Comparison of ENCODE assay signal across 10 cellular contexts in genomic region chr10:94358480-94358879, GRCh38. TPM values are rescaled to one million over a fixed set of nuclear protein-coding genes. Genes with fewer than 3 reads are reported as not detected.
A peak's percentile ranks its signal among the peaks of the same experiment; 100 is the strongest.
DNase-seq lines count a peak whose midpoint lies in the region; ATAC-seq and TF ChIP-seq lines count a peak whose summit lies in the region.
"Had no signal": no experiment of that assay in that cellular context is flagged by ENCODE, and none has a peak within 500 bp of the region (broad histone marks: within the 10 kb centered on the region; RNA-seq: fewer than 3 reads in every experiment).

No MANE protein-coding gene starts in this region.

- peaks cover 53% of the 10 kb centered on the region for H3K36me3 Mint-ChIP-seq in activated CD4-positive, alpha-beta memory T cell treated with anti-CD3 and anti-CD28 coated beads for 36 hours
- H3K36me3 Mint-ChIP-seq in activated T-helper 2 cell treated with anti-CD3 and anti-CD28 coated beads, Interferon-gamma antibody, Interleukin-2, Interleukin-4, amounts not matched to agents 10 μg/mL and 5 μg/mL and 100 μg/mL, durations not matched to agents 14 hours and 24 hours and 36 hours (ENCODE audit: low read depth) = peaks cover 62% of the 10 kb centered on the region
- H3K36me3 Mint-ChIP-seq in GM23338 (ENCODE audit: low read depth) = peaks cover 58% of the 10 kb centered on the region

- no peaks in the 10 kb centered on the region for H3K27me3 Mint-ChIP-seq in activated CD4-positive, alpha-beta memory T cell treated with anti-CD3 and anti-CD28 coated beads for 36 hours
- no peaks in the 10 kb centered on the region for H3K27me3 Mint-ChIP-seq in activated T-helper 2 cell treated with anti-CD3 and anti-CD28 coated beads, Interferon-gamma antibody, Interleukin-2, Interleukin-4, amounts not matched to agents 10 μg/mL and 5 μg/mL and 100 μg/mL, durations not matched to agents 14 hours and 24 hours and 36 hours (ENCODE audit: low read depth)
- peaks cover 6% of the 10 kb centered on the region for H3K27me3 Mint-ChIP-seq in GM23338 (ENCODE audit: insufficient read depth, low read depth, poor library complexity)

- ATAC-seq in IMR-90 (ENCODE audit: low read depth) = peak; percentile 75
- ATAC-seq in GM23338 = no peak

- intact Hi-C loops in IMR-90 (cut with micrococcal nuclease) = no loop called here
- intact Hi-C loops in activated CD4-positive, alpha-beta memory T cell treated with anti-CD3 and anti-CD28 coated beads for 36 hours (cut with micrococcal nuclease) = no loop called here
- intact Hi-C loops in activated T-helper 2 cell treated with anti-CD3 and anti-CD28 coated beads, Interferon-gamma antibody, Interleukin-2, Interleukin-4, amounts not matched to agents 10 μg/mL and 5 μg/mL and 100 μg/mL, durations not matched to agents 14 hours and 24 hours and 36 hours (cut with micrococcal nuclease) = no loop called here

- H4K20me1 ChIP-seq in IMR-90 (ENCODE audit: insufficient read depth, low read length) (peaks cover 8% of the 10 kb centered on the region; the same call in 1 of the 2 replicates), GM23338 (replicated peaks; ENCODE audit: insufficient read depth) (peaks cover 21% of the 10 kb centered on the region)

- no peak overlapping the region for H2BK20ac ChIP-seq in IMR-90 (ENCODE audit: low read depth, low read length)

- in situ Hi-C loops in IMR-90 (cut with MboI; ENCODE audit: low sequenced_read_pairs) = no loop called here
- in situ Hi-C loops in brain microvascular endothelial cell (cut with HindIII; ENCODE audit: low pct_ligation_motif_present, low sequenced_read_pairs) = no loop called here

- H2AK5ac ChIP-seq in IMR-90 (ENCODE audit: low read depth, low read length) (no peak overlapping the region), mesendoderm (ENCODE audit: low read length) (no peak overlapping the region)

- H3K27ac ChIP-seq in IMR-90 (ENCODE audit: insufficient read depth, low read length) = peak overlapping the region; percentile 8; the same call in 1 of the 2 replicates
- peak overlapping the region; percentile 68 for H3K27ac ChIP-seq in brain microvascular endothelial cell
- H3K27ac ChIP-seq in mesendoderm (ENCODE audit: low read depth, low read length) = peak overlapping the region; percentile 22
- H3K27ac ChIP-seq in GM23338 (ENCODE audit: low read depth) = no peak overlapping the region
- H3K27ac ChIP-seq: ovary had no signal

- H3K4me2 ChIP-seq in IMR-90 (ENCODE audit: low read depth, low read length) = peak overlapping the region; percentile 92
- no peak overlapping the region for H3K4me2 ChIP-seq in mesendoderm (ENCODE audit: low read length)
- no peak overlapping the region for H3K4me2 ChIP-seq in GM23338

- H3K56ac ChIP-seq in IMR-90 (ENCODE audit: extremely low read depth, insufficient read depth, low read length) (no peak overlapping the region), mesendoderm (ENCODE audit: low read length) (no peak overlapping the region)

- no peak overlapping the region for H2AFZ ChIP-seq in IMR-90 (replicated peaks; ENCODE audit: low read length, poor library complexity)
- H2AFZ ChIP-seq in GM23338 = no peak overlapping the region

- no peaks in the 10 kb centered on the region for H3K9me3 ChIP-seq in IMR-90 (ENCODE audit: control insufficient read depth, insufficient read depth, low read length)
- H3K9me3 ChIP-seq: ovary had no signal

- H2BK120ac ChIP-seq in IMR-90 (ENCODE audit: low read depth, low read length) (no peak overlapping the region), mesendoderm (ENCODE audit: low read depth, low read length) (no peak overlapping the region)

- H3K27me3 ChIP-seq in IMR-90 (ENCODE audit: control insufficient read depth, insufficient read depth, low read length) (no peaks in the 10 kb centered on the region), brain microvascular endothelial cell (replicated peaks) (no peaks in the 10 kb centered on the region), mesendoderm (ENCODE audit: insufficient read depth, low read length, poor library complexity) (no peaks in the 10 kb centered on the region), GM23338 (ENCODE audit: insufficient read depth) (peaks cover 4% of the 10 kb centered on the region)
- H3K27me3 ChIP-seq: ovary had no signal

- H4K91ac ChIP-seq in IMR-90 (ENCODE audit: insufficient read depth, low read depth, low read length) = no peak overlapping the region

- H3K18ac ChIP-seq in IMR-90 (ENCODE audit: low read depth, low read length) (no peak overlapping the region), mesendoderm (ENCODE audit: low read length) (no peak overlapping the region)

- H3K23ac ChIP-seq in IMR-90 (ENCODE audit: low read depth, low read length) (0 out of 2 replicates have a peak overlapping the region, but pooled peaks have one; percentile 6), mesendoderm (ENCODE audit: low read length) (no peak overlapping the region)

- peaks cover 41% of the 10 kb centered on the region for H3K4me1 Mint-ChIP-seq in activated CD4-positive, alpha-beta memory T cell treated with anti-CD3 and anti-CD28 coated beads for 36 hours (ENCODE audit: low read depth)
- H3K4me1 Mint-ChIP-seq in activated T-helper 2 cell treated with anti-CD3 and anti-CD28 coated beads, Interferon-gamma antibody, Interleukin-2, Interleukin-4, amounts not matched to agents 10 μg/mL and 5 μg/mL and 100 μg/mL, durations not matched to agents 14 hours and 24 hours and 36 hours (ENCODE audit: low read depth) = peaks cover 27% of the 10 kb centered on the region
- no peaks in the 10 kb centered on the region for H3K4me1 Mint-ChIP-seq in GM23338

- no peak overlapping the region for H2BK15ac ChIP-seq in IMR-90 (ENCODE audit: low read depth, low read length)
- no peak overlapping the region for H2BK15ac ChIP-seq in mesendoderm (replicated peaks; ENCODE audit: low read depth)

- no peak overlapping the region for H3K4ac ChIP-seq in IMR-90 (ENCODE audit: low read depth, low read length)
- no peak overlapping the region for H3K4ac ChIP-seq in mesendoderm (ENCODE audit: low read depth, low read length)

- H3K9me1 ChIP-seq in IMR-90 (ENCODE audit: insufficient read depth, low read length) = no peaks in the 10 kb centered on the region; the same call in 1 of the 2 replicates

- H3K79me1 ChIP-seq in IMR-90 (ENCODE audit: low read depth in 1 of 2, low read length in 2 of 2) (peaks cover 13 to 24% of the 10 kb centered on the region in 2 experiments), mesendoderm (ENCODE audit: low read length) (peaks cover 5% of the 10 kb centered on the region)

- no peak overlapping the region; the same call in 1 of the 2 replicates for H3K9ac ChIP-seq in IMR-90 (ENCODE audit: low read depth, low read length)
- no peak overlapping the region for H3K9ac ChIP-seq in mesendoderm (ENCODE audit: low read length)

- H3K14ac ChIP-seq in IMR-90 (replicated peaks; ENCODE audit: low read depth, low read length) = no peak overlapping the region

- H3K79me2 ChIP-seq in mesendoderm (ENCODE audit: control insufficient read depth, insufficient read depth, low read length) (peaks cover 15% of the 10 kb centered on the region), GM23338 (replicated peaks; ENCODE audit: insufficient read depth) (peaks cover 44% of the 10 kb centered on the region)

- 0% methylated on average over 2 of the region's 2 CpGs; no CpG with 5 or more reads in 1 of the 2 experiments for WGBS in IMR-90 (ENCODE audit: extremely low coverage in 2 of 2, insufficient read length in 1 of 2), 2 experiments
- no CpG with 5 or more reads among the region's 2 CpGs for WGBS in mesendoderm (ENCODE audit: extremely low coverage, insufficient coverage, low lambda C conversion rate)

- H3K4me1 ChIP-seq in IMR-90 (ENCODE audit: control insufficient read depth, insufficient read depth, low read length) = peaks cover 2% of the 10 kb centered on the region
- peaks cover 2% of the 10 kb centered on the region for H3K4me1 ChIP-seq in mesendoderm (ENCODE audit: control insufficient read depth, low read depth, low read length)
- H3K4me1 ChIP-seq in GM23338 (ENCODE audit: insufficient read depth) = peaks cover 4% of the 10 kb centered on the region; the same call in 1 of the 2 replicates

- no peak for TF ChIP-seq RAD21 in IMR-90 (IDR thresholded peaks at IDR 0.05; ENCODE audit: low read length)

- peak; percentile 57 for DNase-seq in DMS79 treated with DMSO at 0.1 percent for 48 hours (lab: John Stamatoyannopoulos, UW)
- DNase-seq in IMR-90 = peak; percentile 96
- DNase-seq in brain microvascular endothelial cell = peak; percentile 89
- DNase-seq in mesendoderm = peak; percentile 88
- DNase-seq in activated CD4-positive, alpha-beta memory T cell treated with anti-CD3 and anti-CD28 coated beads for 36 hours = no peak
- no peak for DNase-seq in activated T-helper 2 cell treated with anti-CD3 and anti-CD28 coated beads, Interferon-gamma antibody, Interleukin-2, Interleukin-4, amounts not matched to agents 10 μg/mL and 5 μg/mL and 100 μg/mL, durations not matched to agents 14 hours and 24 hours and 36 hours (ENCODE audit: low spot score)
- DNase-seq in stimulated activated CD4-positive, alpha-beta T cell treated with anti-CD3 and anti-CD28 coated beads, Interleukin-4, amount 100 ng/mL, for 1 hour = no peak
- DNase-seq in GM23338 (ENCODE audit: low spot score) = no peak
- DNase-seq: NCI-H446 treated with DMSO at 0.1 percent for 48 hours, ovary had no signal

- H3K9me2 ChIP-seq in GM23338 (ENCODE audit: insufficient read depth) = 0 out of 2 replicates have a peak, but pooled peaks cover 4% of the 10 kb centered on the region

- dilution Hi-C loops in IMR-90 (cut with HindIII; ENCODE audit: low sequenced_read_pairs, unreplicated experiment) = no loop called here

- TF ChIP-seq CTCF in IMR-90 (conservative IDR thresholded peaks at IDR 0.05; ENCODE audit: low read depth, low read length) = no peak
- no peak for TF ChIP-seq CTCF in brain microvascular endothelial cell (IDR thresholded peaks at IDR 0.05; ENCODE audit: low read depth, low read length, missing control alignments)
- no peak for TF ChIP-seq CTCF in GM23338 (conservative IDR thresholded peaks at IDR 0.05; ENCODE audit: low read depth in 2 of 2)

- peaks cover 6% of the 10 kb centered on the region for H3K36me3 ChIP-seq in IMR-90 (ENCODE audit: control insufficient read depth, insufficient read depth, low read length)
- peaks cover 12% of the 10 kb centered on the region for H3K36me3 ChIP-seq in brain microvascular endothelial cell (replicated peaks)
- no peaks in the 10 kb centered on the region for H3K36me3 ChIP-seq in mesendoderm (ENCODE audit: control insufficient read depth, insufficient read depth, low read length)
- H3K36me3 ChIP-seq in GM23338 (ENCODE audit: insufficient read depth) = peaks cover 52% of the 10 kb centered on the region
- H3K36me3 ChIP-seq: ovary had no signal

- no peak overlapping the region for H3K4me3 Mint-ChIP-seq in activated CD4-positive, alpha-beta memory T cell treated with anti-CD3 and anti-CD28 coated beads for 36 hours
- H3K4me3 Mint-ChIP-seq in activated T-helper 2 cell treated with anti-CD3 and anti-CD28 coated beads, Interferon-gamma antibody, Interleukin-2, Interleukin-4, amounts not matched to agents 10 μg/mL and 5 μg/mL and 100 μg/mL, durations not matched to agents 14 hours and 24 hours and 36 hours (ENCODE audit: low read depth) = no peak overlapping the region
- H3K4me3 Mint-ChIP-seq in GM23338 = no peak overlapping the region

- POLR2A ChIA-PET in IMR-90 (lab: Charles Lee; ENCODE audit: unreplicated experiment) = interaction anchor here (0.5 kb wide), 1 partner anchor 41 kb away, joined by 3 read pairs; no protein-coding TSS in a partner anchor
- POLR2A ChIA-PET in activated CD4-positive, alpha-beta memory T cell treated with anti-CD3 and anti-CD28 coated beads for 36 hours (lab: Charles Lee) = no interaction called here

- no peaks in the 10 kb centered on the region for H3F3A ChIP-seq in GM23338 (replicated peaks; ENCODE audit: low read depth)

- no peaks in the 10 kb centered on the region for H3K9me3 Mint-ChIP-seq in activated CD4-positive, alpha-beta memory T cell treated with anti-CD3 and anti-CD28 coated beads for 36 hours
- H3K9me3 Mint-ChIP-seq in activated T-helper 2 cell treated with anti-CD3 and anti-CD28 coated beads, Interferon-gamma antibody, Interleukin-2, Interleukin-4, amounts not matched to agents 10 μg/mL and 5 μg/mL and 100 μg/mL, durations not matched to agents 14 hours and 24 hours and 36 hours = no peaks in the 10 kb centered on the region
- H3K9me3 Mint-ChIP-seq in GM23338 = no peaks in the 10 kb centered on the region; the same call in 2 of the 3 replicates

- CTCF ChIA-PET in IMR-90 (lab: Yijun Ruan, JAX) = interaction anchor here (1.0 to 1.1 kb wide), 3 partner anchors 81 to 442 kb away, joined by 3 to 4 read pairs (median 3); no protein-coding TSS in a partner anchor
- CTCF ChIA-PET in activated CD4-positive, alpha-beta memory T cell treated with anti-CD3 and anti-CD28 coated beads for 36 hours (lab: Charles Lee) = interaction anchor here (1.0 kb wide), 1 partner anchor 86 kb away, joined by 3 read pairs; no protein-coding TSS in a partner anchor

- peak overlapping the region in 1 of 2 experiments; percentile 0; a peak in 1 of 4 replicates for H4K8ac ChIP-seq in IMR-90 (ENCODE audit: low read depth in 2 of 2, low read length in 2 of 2)
- H4K8ac ChIP-seq in mesendoderm (ENCODE audit: low read depth, low read length) = no peak overlapping the region

- no TSS peak for BruUV-seq in IMR-90 (replicated peaks; lab: Mats Ljungman, UMichigan)

- no peak for TF ChIP-seq POLR2A in IMR-90 (IDR thresholded peaks at IDR 0.05; ENCODE audit: low read depth, low read length)

- no peak overlapping the region for H2AK9ac ChIP-seq in IMR-90 (replicated peaks; ENCODE audit: low read depth, low read length, poor library complexity)

- H3K4me3 ChIP-seq in IMR-90 (ENCODE audit: insufficient read depth, low read depth, low read length) (peak overlapping the region; percentile 40; the same call in 1 of the 2 replicates), brain microvascular endothelial cell (ENCODE audit: low read depth, low read length) (peak overlapping the region; percentile 26), mesendoderm (ENCODE audit: low read length) (no peak overlapping the region), GM23338 (no peak overlapping the region)
- H3K4me3 ChIP-seq: ovary had no signal

- H2BK5ac ChIP-seq in IMR-90 (ENCODE audit: low read depth, low read length, poor library complexity, severe bottlenecking) (peak overlapping the region; percentile 61), mesendoderm (ENCODE audit: low read length) (no peak overlapping the region)

- H4K5ac ChIP-seq in IMR-90 (ENCODE audit: low read depth, low read length) = no peak overlapping the region
- no peak overlapping the region for H4K5ac ChIP-seq in mesendoderm (ENCODE audit: low read length)

- H3K27ac Mint-ChIP-seq in activated CD4-positive, alpha-beta memory T cell treated with anti-CD3 and anti-CD28 coated beads for 36 hours = no peak overlapping the region
- no peak overlapping the region for H3K27ac Mint-ChIP-seq in activated T-helper 2 cell treated with anti-CD3 and anti-CD28 coated beads, Interferon-gamma antibody, Interleukin-2, Interleukin-4, amounts not matched to agents 10 μg/mL and 5 μg/mL and 100 μg/mL, durations not matched to agents 14 hours and 24 hours and 36 hours
- no peak overlapping the region for H3K27ac Mint-ChIP-seq in GM23338

RNA-seq across cellular contexts. Expression of gene NOC3L, which starts 4.3 kb away (rescaled TPM):
- total RNA-seq in IMR-90 (2012; rRNA removed) = 26.5 and 40.5 TPM in 2 replicates
- 8.6 and 11.9 TPM in 2 replicates for polyA plus RNA-seq in IMR-90 (2012; rRNA removed)
- polyA plus RNA-seq in IMR-90 (2012; cell fraction: cytosol; rRNA removed) = 1.5 and 2.5 TPM in 2 replicates
- 2.5 and 18.8 TPM in 2 replicates for polyA plus RNA-seq in IMR-90 (2012; cell fraction: nucleus; rRNA removed; ENCODE audit: low replicate concordance)
- 26.4 TPM for polyA plus RNA-seq in mesendoderm (2013, experiment 1 of 2)
- polyA plus RNA-seq in mesendoderm (2013, experiment 2 of 2) = 27.3 TPM
- 10 to 100 TPM; 37.6 to 39.2 TPM for total RNA-seq in activated CD4-positive, alpha-beta memory T cell treated with anti-CD3 and anti-CD28 coated beads for 36 hours
- 41.2 and 43.6 TPM in 2 replicates for total RNA-seq in activated T-helper 2 cell treated with anti-CD3 and anti-CD28 coated beads, Interferon-gamma antibody, Interleukin-2, Interleukin-4, amounts not matched to agents 10 μg/mL and 5 μg/mL and 100 μg/mL, durations not matched to agents 14 hours and 24 hours and 36 hours
- total RNA-seq in GM23338 (2014; rRNA removed; shearing (Covaris generic)) = 43.1 and 49.7 TPM in 2 replicates
- 53.1 and 62.1 TPM in 2 replicates for polyA plus RNA-seq in GM23338 (2016; fragmentation: Nextera tagmentation; extraction: Ambion mirVana)

RNA-seq across cellular contexts. Expression of gene TBC1D12, which starts 43.9 kb away (rescaled TPM):
- 5.4 and 8.1 TPM in 2 replicates for total RNA-seq in IMR-90 (2012; rRNA removed)
- polyA plus RNA-seq in IMR-90 (2012; rRNA removed) (1.8 and 1.9 TPM in 2 replicates), GM23338 (2016; fragmentation: Nextera tagmentation; extraction: Ambion mirVana) (2.3 and 5.2 TPM in 2 replicates)
- 0.61 and 0.84 TPM in 2 replicates for polyA plus RNA-seq in IMR-90 (2012; cell fraction: cytosol; rRNA removed)
- 1.3 and 4.2 TPM in 2 replicates for polyA plus RNA-seq in IMR-90 (2012; cell fraction: nucleus; rRNA removed; ENCODE audit: low replicate concordance)
- polyA plus RNA-seq in mesendoderm (2013, experiment 1 of 2) = 2.5 TPM
- polyA plus RNA-seq in mesendoderm (2013, experiment 2 of 2) = 2.0 TPM
- total RNA-seq in activated CD4-positive, alpha-beta memory T cell treated with anti-CD3 and anti-CD28 coated beads for 36 hours = under 1 TPM; 0.58 to 0.62 TPM
- total RNA-seq in activated T-helper 2 cell treated with anti-CD3 and anti-CD28 coated beads, Interferon-gamma antibody, Interleukin-2, Interleukin-4, amounts not matched to agents 10 μg/mL and 5 μg/mL and 100 μg/mL, durations not matched to agents 14 hours and 24 hours and 36 hours = 0.85 and 1.4 TPM in 2 replicates
- total RNA-seq in GM23338 (2014; rRNA removed; shearing (Covaris generic)) = 3.6 and 4.1 TPM in 2 replicates

Comparison
In these comparisons a context has a peak if more than half of its experiments do, and no peak if none do; other contexts are left out.
1. DNase-seq: peak in DMS79 treated with DMSO at 0.1 percent for 48 hours (single experiment), IMR-90 (single experiment), brain microvascular endothelial cell (single experiment) and mesendoderm (single experiment); none in activated CD4-positive, alpha-beta memory T cell treated with anti-CD3 and anti-CD28 coated beads for 36 hours (single experiment), activated T-helper 2 cell treated with anti-CD3 and anti-CD28 coated beads, Interferon-gamma antibody, Interleukin-2, Interleukin-4, amounts not matched to agents 10 μg/mL and 5 μg/mL and 100 μg/mL, durations not matched to agents 14 hours and 24 hours and 36 hours (single experiment), stimulated activated CD4-positive, alpha-beta T cell treated with anti-CD3 and anti-CD28 coated beads, Interleukin-4, amount 100 ng/mL, for 1 hour (single experiment) and GM23338 (single experiment).
2. H3K4me3 ChIP-seq: peak in IMR-90 (single experiment) and brain microvascular endothelial cell (single experiment); none in mesendoderm (single experiment) and GM23338 (single experiment).